Comparison of ENCODE assay signal across 3 cellular contexts in the genomic region with DNA sequence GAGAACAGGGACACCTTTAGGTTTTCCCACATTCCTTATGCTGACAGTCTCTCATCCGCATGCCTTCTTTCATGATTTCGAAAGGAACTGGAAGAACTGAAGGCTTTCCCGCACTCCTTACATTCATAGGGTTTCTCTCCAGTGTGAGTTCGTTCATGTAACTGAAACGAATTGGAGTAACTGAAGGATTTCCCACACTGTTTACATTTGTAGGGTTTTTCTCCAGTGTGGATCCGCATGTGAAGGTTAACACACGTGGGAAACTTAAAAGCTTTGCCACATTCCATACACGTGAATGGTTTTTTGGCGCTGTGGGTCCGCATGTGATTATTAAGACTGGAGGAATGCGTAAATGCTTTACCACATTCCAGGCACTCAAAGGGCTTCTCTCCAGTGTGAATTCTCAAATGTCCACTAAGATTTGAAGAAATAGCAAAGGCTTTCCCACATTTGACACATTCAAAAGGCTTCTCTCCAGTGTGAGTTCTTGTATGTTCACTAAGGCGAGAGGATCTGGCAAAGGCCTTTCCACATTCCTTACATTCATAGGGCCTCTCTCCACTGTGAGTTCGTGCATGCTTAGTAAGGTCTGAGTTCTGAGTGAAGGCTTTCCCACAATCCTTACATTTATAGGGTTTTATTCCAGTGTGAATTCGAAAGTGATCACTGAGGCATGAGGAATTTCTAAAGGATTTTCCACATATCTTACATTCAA.
TF ChIP-seq lines count a peak whose summit lies in the region.

No MANE protein-coding gene starts in this region.

TF ChIP-seq in GM23338, 12 proteins besides CTCF, POLR2A, EP300 and RAD21 (continues in another document):
- TF ChIP-seq ZNF114 (CRISPR knock-in tag; IDR thresholded peaks at IDR 0.05): no peak
- TF ChIP-seq, protein P1, sequence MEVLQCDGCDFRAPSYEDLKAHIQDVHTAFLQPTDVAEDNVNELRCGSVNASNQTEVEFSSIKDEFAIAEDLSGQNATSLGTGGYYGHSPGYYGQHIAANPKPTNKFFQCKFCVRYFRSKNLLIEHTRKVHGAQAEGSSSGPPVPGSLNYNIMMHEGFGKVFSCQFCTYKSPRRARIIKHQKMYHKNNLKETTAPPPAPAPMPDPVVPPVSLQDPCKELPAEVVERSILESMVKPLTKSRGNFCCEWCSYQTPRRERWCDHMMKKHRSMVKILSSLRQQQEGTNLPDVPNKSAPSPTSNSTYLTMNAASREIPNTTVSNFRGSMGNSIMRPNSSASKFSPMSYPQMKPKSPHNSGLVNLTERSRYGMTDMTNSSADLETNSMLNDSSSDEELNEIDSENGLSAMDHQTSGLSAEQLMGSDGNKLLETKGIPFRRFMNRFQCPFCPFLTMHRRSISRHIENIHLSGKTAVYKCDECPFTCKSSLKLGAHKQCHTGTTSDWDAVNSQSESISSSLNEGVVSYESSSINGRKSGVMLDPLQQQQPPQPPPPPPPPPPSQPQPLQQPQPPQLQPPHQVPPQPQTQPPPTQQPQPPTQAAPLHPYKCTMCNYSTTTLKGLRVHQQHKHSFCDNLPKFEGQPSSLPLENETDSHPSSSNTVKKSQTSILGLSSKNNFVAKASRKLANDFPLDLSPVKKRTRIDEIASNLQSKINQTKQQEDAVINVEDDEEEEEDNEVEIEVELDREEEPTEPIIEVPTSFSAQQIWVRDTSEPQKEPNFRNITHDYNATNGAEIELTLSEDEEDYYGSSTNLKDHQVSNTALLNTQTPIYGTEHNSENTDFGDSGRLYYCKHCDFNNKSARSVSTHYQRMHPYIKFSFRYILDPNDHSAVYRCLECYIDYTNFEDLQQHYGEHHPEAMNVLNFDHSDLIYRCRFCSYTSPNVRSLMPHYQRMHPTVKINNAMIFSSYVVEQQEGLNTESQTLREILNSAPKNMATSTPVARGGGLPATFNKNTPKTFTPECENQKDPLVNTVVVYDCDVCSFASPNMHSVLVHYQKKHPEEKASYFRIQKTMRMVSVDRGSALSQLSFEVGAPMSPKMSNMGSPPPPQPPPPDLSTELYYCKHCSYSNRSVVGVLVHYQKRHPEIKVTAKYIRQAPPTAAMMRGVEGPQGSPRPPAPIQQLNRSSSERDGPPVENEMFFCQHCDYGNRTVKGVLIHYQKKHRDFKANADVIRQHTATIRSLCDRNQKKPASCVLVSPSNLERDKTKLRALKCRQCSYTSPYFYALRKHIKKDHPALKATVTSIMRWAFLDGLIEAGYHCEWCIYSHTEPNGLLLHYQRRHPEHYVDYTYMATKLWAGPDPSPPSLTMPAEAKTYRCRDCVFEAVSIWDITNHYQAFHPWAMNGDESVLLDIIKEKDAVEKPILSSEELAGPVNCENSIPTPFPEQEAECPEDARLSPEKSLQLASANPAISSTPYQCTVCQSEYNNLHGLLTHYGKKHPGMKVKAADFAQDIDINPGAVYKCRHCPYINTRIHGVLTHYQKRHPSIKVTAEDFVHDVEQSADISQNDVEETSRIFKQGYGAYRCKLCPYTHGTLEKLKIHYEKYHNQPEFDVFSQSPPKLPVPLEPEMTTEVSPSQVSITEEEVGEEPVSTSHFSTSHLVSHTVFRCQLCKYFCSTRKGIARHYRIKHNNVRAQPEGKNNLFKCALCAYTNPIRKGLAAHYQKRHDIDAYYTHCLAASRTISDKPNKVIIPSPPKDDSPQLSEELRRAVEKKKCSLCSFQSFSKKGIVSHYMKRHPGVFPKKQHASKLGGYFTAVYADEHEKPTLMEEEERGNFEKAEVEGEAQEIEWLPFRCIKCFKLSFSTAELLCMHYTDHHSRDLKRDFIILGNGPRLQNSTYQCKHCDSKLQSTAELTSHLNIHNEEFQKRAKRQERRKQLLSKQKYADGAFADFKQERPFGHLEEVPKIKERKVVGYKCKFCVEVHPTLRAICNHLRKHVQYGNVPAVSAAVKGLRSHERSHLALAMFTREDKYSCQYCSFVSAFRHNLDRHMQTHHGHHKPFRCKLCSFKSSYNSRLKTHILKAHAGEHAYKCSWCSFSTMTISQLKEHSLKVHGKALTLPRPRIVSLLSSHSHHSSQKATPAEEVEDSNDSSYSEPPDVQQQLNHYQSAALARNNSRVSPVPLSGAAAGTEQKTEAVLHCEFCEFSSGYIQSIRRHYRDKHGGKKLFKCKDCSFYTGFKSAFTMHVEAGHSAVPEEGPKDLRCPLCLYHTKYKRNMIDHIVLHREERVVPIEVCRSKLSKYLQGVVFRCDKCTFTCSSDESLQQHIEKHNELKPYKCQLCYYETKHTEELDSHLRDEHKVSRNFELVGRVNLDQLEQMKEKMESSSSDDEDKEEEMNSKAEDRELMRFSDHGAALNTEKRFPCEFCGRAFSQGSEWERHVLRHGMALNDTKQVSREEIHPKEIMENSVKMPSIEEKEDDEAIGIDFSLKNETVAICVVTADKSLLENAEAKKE (CRISPR knock-in tag; IDR thresholded peaks at IDR 0.05): no peak

TF ChIP-seq in K562, 482 proteins besides CTCF, POLR2A, EP300 and RAD21 (continues in another document):
- TF ChIP-seq, protein P2, sequence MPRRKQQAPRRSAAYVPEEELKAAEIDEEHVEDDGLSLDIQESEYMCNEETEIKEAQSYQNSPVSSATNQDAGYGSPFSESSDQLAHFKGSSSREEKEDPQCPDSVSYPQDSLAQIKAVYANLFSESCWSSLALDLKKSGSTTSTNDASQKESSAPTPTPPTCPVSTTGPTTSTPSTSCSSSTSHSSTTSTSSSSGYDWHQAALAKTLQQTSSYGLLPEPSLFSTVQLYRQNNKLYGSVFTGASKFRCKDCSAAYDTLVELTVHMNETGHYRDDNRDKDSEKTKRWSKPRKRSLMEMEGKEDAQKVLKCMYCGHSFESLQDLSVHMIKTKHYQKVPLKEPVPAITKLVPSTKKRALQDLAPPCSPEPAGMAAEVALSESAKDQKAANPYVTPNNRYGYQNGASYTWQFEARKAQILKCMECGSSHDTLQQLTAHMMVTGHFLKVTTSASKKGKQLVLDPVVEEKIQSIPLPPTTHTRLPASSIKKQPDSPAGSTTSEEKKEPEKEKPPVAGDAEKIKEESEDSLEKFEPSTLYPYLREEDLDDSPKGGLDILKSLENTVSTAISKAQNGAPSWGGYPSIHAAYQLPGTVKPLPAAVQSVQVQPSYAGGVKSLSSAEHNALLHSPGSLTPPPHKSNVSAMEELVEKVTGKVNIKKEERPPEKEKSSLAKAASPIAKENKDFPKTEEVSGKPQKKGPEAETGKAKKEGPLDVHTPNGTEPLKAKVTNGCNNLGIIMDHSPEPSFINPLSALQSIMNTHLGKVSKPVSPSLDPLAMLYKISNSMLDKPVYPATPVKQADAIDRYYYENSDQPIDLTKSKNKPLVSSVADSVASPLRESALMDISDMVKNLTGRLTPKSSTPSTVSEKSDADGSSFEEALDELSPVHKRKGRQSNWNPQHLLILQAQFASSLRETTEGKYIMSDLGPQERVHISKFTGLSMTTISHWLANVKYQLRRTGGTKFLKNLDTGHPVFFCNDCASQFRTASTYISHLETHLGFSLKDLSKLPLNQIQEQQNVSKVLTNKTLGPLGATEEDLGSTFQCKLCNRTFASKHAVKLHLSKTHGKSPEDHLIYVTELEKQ (CRISPR knock-in tag; IDR thresholded peaks at IDR 0.05): no peak
- TF ChIP-seq SOX6 (IDR thresholded peaks at IDR 0.05): peak; percentile 55; the same call in 1 of the 2 replicates
- no peak for TF ChIP-seq SREBF1 (IDR thresholded peaks at IDR 0.05; ENCODE audit: borderline replicate concordance, low read depth, low read length)
- TF ChIP-seq, protein P3, sequence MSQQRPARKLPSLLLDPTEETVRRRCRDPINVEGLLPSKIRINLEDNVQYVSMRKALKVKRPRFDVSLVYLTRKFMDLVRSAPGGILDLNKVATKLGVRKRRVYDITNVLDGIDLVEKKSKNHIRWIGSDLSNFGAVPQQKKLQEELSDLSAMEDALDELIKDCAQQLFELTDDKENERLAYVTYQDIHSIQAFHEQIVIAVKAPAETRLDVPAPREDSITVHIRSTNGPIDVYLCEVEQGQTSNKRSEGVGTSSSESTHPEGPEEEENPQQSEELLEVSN (IDR thresholded peaks at IDR 0.05; ENCODE audit: borderline replicate concordance in 1 of 2, extremely low read depth in 1 of 2, insufficient read depth in 1 of 2, insufficient read length in 1 of 2, low read depth in 1 of 2, low read length in 1 of 2, poor library complexity in 1 of 2, severe bottlenecking in 1 of 2): no peak
- no peak for TF ChIP-seq ZSCAN32 (CRISPR knock-in tag; IDR thresholded peaks at IDR 0.05)
- TF ChIP-seq, protein P4, sequence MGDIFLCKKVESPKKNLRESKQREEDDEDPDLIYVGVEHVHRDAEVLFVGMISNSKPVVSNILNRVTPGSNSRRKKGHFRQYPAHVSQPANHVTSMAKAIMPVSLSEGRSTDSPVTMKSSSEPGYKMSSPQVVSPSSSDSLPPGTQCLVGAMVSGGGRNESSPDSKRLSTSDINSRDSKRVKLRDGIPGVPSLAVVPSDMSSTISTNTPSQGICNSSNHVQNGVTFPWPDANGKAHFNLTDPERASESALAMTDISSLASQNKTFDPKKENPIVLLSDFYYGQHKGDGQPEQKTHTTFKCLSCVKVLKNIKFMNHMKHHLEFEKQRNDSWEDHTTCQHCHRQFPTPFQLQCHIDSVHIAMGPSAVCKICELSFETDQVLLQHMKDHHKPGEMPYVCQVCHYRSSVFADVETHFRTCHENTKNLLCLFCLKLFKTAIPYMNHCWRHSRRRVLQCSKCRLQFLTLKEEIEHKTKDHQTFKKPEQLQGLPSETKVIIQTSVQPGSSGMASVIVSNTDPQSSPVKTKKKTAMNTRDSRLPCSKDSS (IDR thresholded peaks at IDR 0.05; ENCODE audit: low read depth, partially characterized antibody): peak; percentile 82
- no peak for TF ChIP-seq KLF6 (CRISPR knock-in tag; IDR thresholded peaks at IDR 0.05; ENCODE audit: borderline replicate concordance)
- TF ChIP-seq MYBL2 (IDR thresholded peaks at IDR 0.05; ENCODE audit: low read depth): no peak
- TF ChIP-seq MYBL2 (CRISPR knock-in tag; IDR thresholded peaks at IDR 0.05; ENCODE audit: borderline replicate concordance): no peak
- TF ChIP-seq, protein P5, sequence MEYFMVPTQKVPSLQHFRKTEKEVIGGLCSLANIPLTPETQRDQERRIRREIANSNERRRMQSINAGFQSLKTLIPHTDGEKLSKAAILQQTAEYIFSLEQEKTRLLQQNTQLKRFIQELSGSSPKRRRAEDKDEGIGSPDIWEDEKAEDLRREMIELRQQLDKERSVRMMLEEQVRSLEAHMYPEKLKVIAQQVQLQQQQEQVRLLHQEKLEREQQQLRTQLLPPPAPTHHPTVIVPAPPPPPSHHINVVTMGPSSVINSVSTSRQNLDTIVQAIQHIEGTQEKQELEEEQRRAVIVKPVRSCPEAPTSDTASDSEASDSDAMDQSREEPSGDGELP (CRISPR knock-in tag; IDR thresholded peaks at IDR 0.05; ENCODE audit: borderline replicate concordance): no peak
- no peak for TF ChIP-seq RFX5 (IDR thresholded peaks at IDR 0.05; ENCODE audit: low read depth, low read length)

TF ChIP-seq in liver, 16 proteins besides CTCF, POLR2A, EP300 and RAD21:
- TF ChIP-seq, protein P6, sequence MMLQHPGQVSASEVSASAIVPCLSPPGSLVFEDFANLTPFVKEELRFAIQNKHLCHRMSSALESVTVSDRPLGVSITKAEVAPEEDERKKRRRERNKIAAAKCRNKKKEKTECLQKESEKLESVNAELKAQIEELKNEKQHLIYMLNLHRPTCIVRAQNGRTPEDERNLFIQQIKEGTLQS (IDR thresholded peaks at IDR 0.05): no peak
- TF ChIP-seq HNF4A (conservative IDR thresholded peaks at IDR 0.05) (no peak), FOXA2 (IDR thresholded peaks at IDR 0.05) (no peak), SP1 (IDR thresholded peaks at IDR 0.05) (no peak), NR2F2 (IDR thresholded peaks at IDR 0.05) (no peak), YY1 (IDR thresholded peaks at IDR 0.05) (no peak), RXRA (IDR thresholded peaks at IDR 0.05) (no peak)
- TF ChIP-seq, protein P7, sequence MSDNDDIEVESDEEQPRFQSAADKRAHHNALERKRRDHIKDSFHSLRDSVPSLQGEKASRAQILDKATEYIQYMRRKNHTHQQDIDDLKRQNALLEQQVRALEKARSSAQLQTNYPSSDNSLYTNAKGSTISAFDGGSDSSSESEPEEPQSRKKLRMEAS (IDR thresholded peaks at IDR 0.05): no peak
